23 cellular contexts compared by ENCODE assay signal in the genomic region with DNA sequence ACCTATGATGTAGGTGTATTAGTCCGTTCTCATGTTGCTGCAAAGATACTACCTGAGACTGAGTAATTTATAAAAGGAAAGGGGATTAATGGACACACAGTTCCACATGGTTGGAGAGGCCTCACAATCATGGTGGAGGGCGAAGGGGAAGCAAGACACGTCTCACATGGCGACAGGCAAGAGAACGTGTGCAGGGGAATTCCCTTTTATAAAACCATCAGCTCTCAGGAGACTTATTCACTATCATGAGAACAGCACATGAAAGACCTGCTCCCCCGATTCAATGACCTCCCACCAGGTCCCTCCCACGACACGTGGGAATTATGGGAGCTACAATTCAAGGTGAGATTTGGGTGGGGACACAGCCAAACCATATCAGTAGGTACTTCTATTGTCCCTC.
"Had no signal": no experiment of that assay in that cellular context is flagged by ENCODE, and none has a peak within 500 bp of the region (broad histone marks: within the 10 kb centered on the region; RNA-seq: fewer than 3 reads in every experiment).

No MANE protein-coding gene starts in this region.

- H3K27me3 Mint-ChIP-seq: type B pancreatic cell had no signal

- H3K4me1 Mint-ChIP-seq: natural killer cell had no signal

- H3K4me1 ChIP-seq: colonic mucosa, heart right ventricle, uterus had no signal

- H3K36me3 Mint-ChIP-seq: natural killer cell, type B pancreatic cell had no signal

- H3K9ac ChIP-seq: neural progenitor cell had no signal

- DNase-seq: colonic mucosa; dermis blood vessel endothelial cell; endodermal cell; erythroblast; foreskin melanocyte; heart right ventricle; hypothalamus; kidney glomerular epithelial cell; mammary epithelial cell; mucosa of descending colon; natural killer cell; nucleus accumbens; pancreas; right cardiac atrium; small intestine; stimulated activated CD4-positive, alpha-beta T cell treated with anti-CD3 and anti-CD28 coated beads, Interleukin-12 subunit alpha, Interleukin-12 subunit beta, amount 100 ng/mL, for 4 hours; stimulated activated naive CD4-positive, alpha-beta T cell treated with Interleukin-2 at 50 U/mL for 16 hours; uterus had no signal

- H3K27ac Mint-ChIP-seq: endodermal cell, natural killer cell, neural progenitor cell had no signal

- H3K27me3 ChIP-seq: colonic mucosa, pancreas, uterus had no signal

- H3K9me3 ChIP-seq: colonic mucosa, heart right ventricle, mucosa of descending colon, pancreas, uterus had no signal

- H3K27ac ChIP-seq: colonic mucosa, heart right ventricle, neural progenitor cell, pancreas, uterus had no signal

- H3K36me3 ChIP-seq: colonic mucosa, neural progenitor cell, pancreas, uterus had no signal

- ATAC-seq: heart right ventricle, left lobe of liver, mucosa of descending colon, natural killer cell, pancreas, right cardiac atrium had no signal

- H3K4me3 Mint-ChIP-seq: endodermal cell, natural killer cell, neural progenitor cell, type B pancreatic cell had no signal

- H3K9me3 Mint-ChIP-seq: endodermal cell, natural killer cell, type B pancreatic cell had no signal

- FAIRE-seq: endothelial cell of umbilical vein, islet of Langerhans, pancreas, small intestine had no signal

- H3K4me3 ChIP-seq: colonic mucosa, heart right ventricle, mucosa of descending colon, neural progenitor cell, pancreas, uterus had no signal

- H3K4me2 ChIP-seq: neural progenitor cell had no signal
